Comparison of ENCODE assay signal across 1 cellular context in the genomic region with DNA sequence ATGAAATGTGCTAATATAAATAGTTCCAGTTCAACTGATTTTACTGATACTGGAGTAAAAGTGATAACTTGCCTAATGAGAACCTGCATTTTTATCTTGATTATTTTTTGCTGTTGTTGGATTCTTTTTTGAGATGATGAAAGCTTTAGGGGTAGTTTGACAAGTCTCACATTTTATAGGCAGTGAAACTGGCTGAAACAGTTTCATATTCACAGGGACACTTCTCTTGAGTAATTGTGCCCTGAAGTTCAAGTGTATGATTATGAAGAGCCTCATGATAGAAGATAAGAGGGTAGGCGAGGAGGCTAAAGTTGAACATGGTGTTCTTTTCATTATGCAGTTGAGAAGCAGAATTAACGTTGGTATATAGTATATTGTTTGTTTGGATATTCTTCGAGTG.
TF ChIP-seq lines count a peak whose summit lies in the region.

No MANE protein-coding gene starts in this region.

TF ChIP-seq in HEK293, 187 proteins besides CTCF, POLR2A, EP300 and RAD21 (continued from another document):
- TF ChIP-seq, protein P1, sequence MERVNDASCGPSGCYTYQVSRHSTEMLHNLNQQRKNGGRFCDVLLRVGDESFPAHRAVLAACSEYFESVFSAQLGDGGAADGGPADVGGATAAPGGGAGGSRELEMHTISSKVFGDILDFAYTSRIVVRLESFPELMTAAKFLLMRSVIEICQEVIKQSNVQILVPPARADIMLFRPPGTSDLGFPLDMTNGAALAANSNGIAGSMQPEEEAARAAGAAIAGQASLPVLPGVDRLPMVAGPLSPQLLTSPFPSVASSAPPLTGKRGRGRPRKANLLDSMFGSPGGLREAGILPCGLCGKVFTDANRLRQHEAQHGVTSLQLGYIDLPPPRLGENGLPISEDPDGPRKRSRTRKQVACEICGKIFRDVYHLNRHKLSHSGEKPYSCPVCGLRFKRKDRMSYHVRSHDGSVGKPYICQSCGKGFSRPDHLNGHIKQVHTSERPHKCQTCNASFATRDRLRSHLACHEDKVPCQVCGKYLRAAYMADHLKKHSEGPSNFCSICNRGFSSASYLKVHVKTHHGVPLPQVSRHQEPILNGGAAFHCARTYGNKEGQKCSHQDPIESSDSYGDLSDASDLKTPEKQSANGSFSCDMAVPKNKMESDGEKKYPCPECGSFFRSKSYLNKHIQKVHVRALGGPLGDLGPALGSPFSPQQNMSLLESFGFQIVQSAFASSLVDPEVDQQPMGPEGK (tag by site-specific recombination; IDR thresholded peaks at IDR 0.05) = no peak
- TF ChIP-seq ZNF747 (tag by site-specific recombination; IDR thresholded peaks at IDR 0.05) (no peak), GLIS1 (tag by site-specific recombination; IDR thresholded peaks at IDR 0.05) (no peak), ZXDB (tag by site-specific recombination; IDR thresholded peaks at IDR 0.05) (0 out of 2 replicates have a peak, but pooled peaks have one; percentile 46), ZNF140 (tag by site-specific recombination; IDR thresholded peaks at IDR 0.05) (no peak), MZF1 (tag by site-specific recombination; IDR thresholded peaks at IDR 0.05; ENCODE audit: borderline replicate concordance) (no peak), OSR2 (tag by site-specific recombination; IDR thresholded peaks at IDR 0.05) (peak; percentile 51; the same call in 1 of the 2 replicates), ZNF48 (tag by site-specific recombination; IDR thresholded peaks at IDR 0.05) (no peak), ZNF184 (tag by site-specific recombination; IDR thresholded peaks at IDR 0.05) (no peak), FEZF1 (tag by site-specific recombination; IDR thresholded peaks at IDR 0.05) (peak; percentile 74; the same call in 1 of the 2 replicates), ZNF146 (tag by site-specific recombination; IDR thresholded peaks at IDR 0.05) (no peak), ZNF558 (tag by site-specific recombination; IDR thresholded peaks at IDR 0.05) (no peak), ZNF621 (tag by site-specific recombination; IDR thresholded peaks at IDR 0.05) (no peak), ZNF701 (tag by site-specific recombination; IDR thresholded peaks at IDR 0.05) (no peak), SP7 (tag by site-specific recombination; IDR thresholded peaks at IDR 0.05) (peak; percentile 40), ZBTB17 (tag by site-specific recombination; IDR thresholded peaks at IDR 0.05) (no peak), ZNF843 (tag by site-specific recombination; IDR thresholded peaks at IDR 0.05) (peak; percentile 72), ZNF837 (tag by site-specific recombination; IDR thresholded peaks at IDR 0.05) (no peak), ZNF561 (tag by site-specific recombination; IDR thresholded peaks at IDR 0.05; ENCODE audit: borderline replicate concordance) (no peak), ZNF624 (tag by site-specific recombination; IDR thresholded peaks at IDR 0.05) (no peak), ZNF549 (tag by site-specific recombination; IDR thresholded peaks at IDR 0.05) (no peak), SCRT2 (tag by site-specific recombination; IDR thresholded peaks at IDR 0.05) (no peak), ZNF658 (tag by site-specific recombination; IDR thresholded peaks at IDR 0.05) (no peak), ZNF555 (tag by site-specific recombination; conservative IDR thresholded peaks at IDR 0.05) (no peak), ZBTB48 (tag by site-specific recombination; IDR thresholded peaks at IDR 0.05) (peak; percentile 81), ZEB2 (tag by site-specific recombination; IDR thresholded peaks at IDR 0.05) (peak; percentile 55), ZNF16 (tag by site-specific recombination; IDR thresholded peaks at IDR 0.05; ENCODE audit: low read depth) (no peak), PRDM1 (tag by site-specific recombination; IDR thresholded peaks at IDR 0.05) (peak; percentile 38; the same call in 1 of the 2 replicates)
- TF ChIP-seq, protein P2, sequence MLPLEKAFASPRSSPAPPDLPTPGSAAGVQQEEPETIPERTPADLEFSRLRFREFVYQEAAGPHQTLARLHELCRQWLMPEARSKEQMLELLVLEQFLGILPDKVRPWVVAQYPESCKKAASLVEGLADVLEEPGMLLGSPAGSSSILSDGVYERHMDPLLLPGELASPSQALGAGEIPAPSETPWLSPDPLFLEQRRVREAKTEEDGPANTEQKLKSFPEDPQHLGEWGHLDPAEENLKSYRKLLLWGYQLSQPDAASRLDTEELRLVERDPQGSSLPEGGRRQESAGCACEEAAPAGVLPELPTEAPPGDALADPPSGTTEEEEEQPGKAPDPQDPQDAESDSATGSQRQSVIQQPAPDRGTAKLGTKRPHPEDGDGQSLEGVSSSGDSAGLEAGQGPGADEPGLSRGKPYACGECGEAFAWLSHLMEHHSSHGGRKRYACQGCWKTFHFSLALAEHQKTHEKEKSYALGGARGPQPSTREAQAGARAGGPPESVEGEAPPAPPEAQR (tag by site-specific recombination; IDR thresholded peaks at IDR 0.05) = no peak
- TF ChIP-seq, protein P3, sequence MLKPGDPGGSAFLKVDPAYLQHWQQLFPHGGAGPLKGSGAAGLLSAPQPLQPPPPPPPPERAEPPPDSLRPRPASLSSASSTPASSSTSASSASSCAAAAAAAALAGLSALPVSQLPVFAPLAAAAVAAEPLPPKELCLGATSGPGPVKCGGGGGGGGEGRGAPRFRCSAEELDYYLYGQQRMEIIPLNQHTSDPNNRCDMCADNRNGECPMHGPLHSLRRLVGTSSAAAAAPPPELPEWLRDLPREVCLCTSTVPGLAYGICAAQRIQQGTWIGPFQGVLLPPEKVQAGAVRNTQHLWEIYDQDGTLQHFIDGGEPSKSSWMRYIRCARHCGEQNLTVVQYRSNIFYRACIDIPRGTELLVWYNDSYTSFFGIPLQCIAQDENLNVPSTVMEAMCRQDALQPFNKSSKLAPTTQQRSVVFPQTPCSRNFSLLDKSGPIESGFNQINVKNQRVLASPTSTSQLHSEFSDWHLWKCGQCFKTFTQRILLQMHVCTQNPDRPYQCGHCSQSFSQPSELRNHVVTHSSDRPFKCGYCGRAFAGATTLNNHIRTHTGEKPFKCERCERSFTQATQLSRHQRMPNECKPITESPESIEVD (tag by site-specific recombination; IDR thresholded peaks at IDR 0.05) = peak; percentile 60; the same call in 1 of the 2 replicates
- TF ChIP-seq, protein P4, sequence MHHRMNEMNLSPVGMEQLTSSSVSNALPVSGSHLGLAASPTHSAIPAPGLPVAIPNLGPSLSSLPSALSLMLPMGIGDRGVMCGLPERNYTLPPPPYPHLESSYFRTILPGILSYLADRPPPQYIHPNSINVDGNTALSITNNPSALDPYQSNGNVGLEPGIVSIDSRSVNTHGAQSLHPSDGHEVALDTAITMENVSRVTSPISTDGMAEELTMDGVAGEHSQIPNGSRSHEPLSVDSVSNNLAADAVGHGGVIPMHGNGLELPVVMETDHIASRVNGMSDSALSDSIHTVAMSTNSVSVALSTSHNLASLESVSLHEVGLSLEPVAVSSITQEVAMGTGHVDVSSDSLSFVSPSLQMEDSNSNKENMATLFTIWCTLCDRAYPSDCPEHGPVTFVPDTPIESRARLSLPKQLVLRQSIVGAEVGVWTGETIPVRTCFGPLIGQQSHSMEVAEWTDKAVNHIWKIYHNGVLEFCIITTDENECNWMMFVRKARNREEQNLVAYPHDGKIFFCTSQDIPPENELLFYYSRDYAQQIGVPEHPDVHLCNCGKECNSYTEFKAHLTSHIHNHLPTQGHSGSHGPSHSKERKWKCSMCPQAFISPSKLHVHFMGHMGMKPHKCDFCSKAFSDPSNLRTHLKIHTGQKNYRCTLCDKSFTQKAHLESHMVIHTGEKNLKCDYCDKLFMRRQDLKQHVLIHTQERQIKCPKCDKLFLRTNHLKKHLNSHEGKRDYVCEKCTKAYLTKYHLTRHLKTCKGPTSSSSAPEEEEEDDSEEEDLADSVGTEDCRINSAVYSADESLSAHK (tag by site-specific recombination; IDR thresholded peaks at IDR 0.05) = peak; percentile 83
- TF ChIP-seq, protein P5, sequence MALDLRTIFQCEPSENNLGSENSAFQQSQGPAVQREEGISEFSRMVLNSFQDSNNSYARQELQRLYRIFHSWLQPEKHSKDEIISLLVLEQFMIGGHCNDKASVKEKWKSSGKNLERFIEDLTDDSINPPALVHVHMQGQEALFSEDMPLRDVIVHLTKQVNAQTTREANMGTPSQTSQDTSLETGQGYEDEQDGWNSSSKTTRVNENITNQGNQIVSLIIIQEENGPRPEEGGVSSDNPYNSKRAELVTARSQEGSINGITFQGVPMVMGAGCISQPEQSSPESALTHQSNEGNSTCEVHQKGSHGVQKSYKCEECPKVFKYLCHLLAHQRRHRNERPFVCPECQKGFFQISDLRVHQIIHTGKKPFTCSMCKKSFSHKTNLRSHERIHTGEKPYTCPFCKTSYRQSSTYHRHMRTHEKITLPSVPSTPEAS (tag by site-specific recombination; IDR thresholded peaks at IDR 0.05) = no peak
